ENCODE assay signal across 29 cellular contexts in the genomic region with DNA sequence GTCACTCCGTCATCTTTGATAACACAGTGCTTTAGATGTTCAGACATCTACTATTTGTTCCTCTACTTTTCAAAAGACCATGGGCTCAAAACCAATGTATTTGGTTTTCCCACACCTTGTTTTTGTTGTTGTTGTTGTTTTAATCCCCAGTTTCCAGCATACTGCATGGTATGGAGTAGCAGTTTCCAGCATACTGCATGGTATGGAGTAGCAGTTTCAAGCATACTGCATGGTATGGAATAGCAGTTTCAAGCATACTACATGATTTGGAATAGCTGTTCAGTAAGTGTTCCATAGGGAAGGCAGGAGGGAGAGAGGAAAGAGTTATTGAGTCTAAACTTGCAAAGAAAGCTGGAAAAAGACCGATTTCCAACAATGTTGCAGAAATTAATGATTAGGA.
DNase-seq lines count a peak whose midpoint lies in the region; ATAC-seq, FAIRE-seq and TF ChIP-seq lines count a peak whose summit lies in the region.
"Had no signal": no experiment of that assay in that cellular context is flagged by ENCODE, and none has a peak within 500 bp of the region (broad histone marks: within the 10 kb centered on the region; RNA-seq: fewer than 3 reads in every experiment).

No MANE protein-coding gene starts in this region.

- FAIRE-seq in GM12891 (lab: Jason Lieb, UNC) (peak; percentile 76), bronchial epithelial cell (lab: Jason Lieb, UNC) (peak; percentile 97)
- FAIRE-seq: GM18507, HepG2 had no signal

- no peak for TF ChIP-seq CTCF in HEK293 (tag by site-specific recombination; IDR thresholded peaks at IDR 0.05)
- TF ChIP-seq CTCF in bronchial epithelial cell (IDR thresholded peaks at IDR 0.05; ENCODE audit: insufficient read depth, low read length, severe bottlenecking) = no peak

- H3K9me3 Mint-ChIP-seq in naive thymus-derived CD4-positive, alpha-beta T cell = no peaks in the 10 kb centered on the region
- H3K9me3 Mint-ChIP-seq: CD4-positive, CD25-positive, alpha-beta regulatory T cell; H9 had no signal

- H3K27me3 Mint-ChIP-seq in naive thymus-derived CD4-positive, alpha-beta T cell = peaks cover 0 to 36% (median 5%) of the 10 kb centered on the region in 5 donors

- H3K27ac ChIP-seq in HEK293 (ENCODE audit: extremely low read depth, low read depth, low read length) = no peak overlapping the region
- H3K27ac ChIP-seq in naive thymus-derived CD4-positive, alpha-beta T cell (ENCODE audit: low read depth, low read length) = no peak overlapping the region
- H3K27ac ChIP-seq: BLaER1, RWPE1 had no signal

- H3K36me3 ChIP-seq in HEK293 (ENCODE audit: control insufficient read depth in 2 of 2, insufficient read depth in 1 of 2, low read length in 2 of 2) (no peaks in the 10 kb centered on the region), bronchial epithelial cell (ENCODE audit: control insufficient read depth, insufficient read depth, low read length) (no peaks in the 10 kb centered on the region)
- no peaks in the 10 kb centered on the region for H3K36me3 ChIP-seq in naive thymus-derived CD4-positive, alpha-beta T cell (ENCODE audit: control insufficient read depth in 2 of 3, insufficient read depth in 3 of 3, low read length in 3 of 3)
- H3K36me3 ChIP-seq: BLaER1 had no signal

- DNase-seq in GM12891 (ENCODE audit: insufficient read length, low spot score) (no peak), bronchial epithelial cell (ENCODE audit: low read depth) (peak; percentile 5), cardiac septum (ENCODE audit: low spot score) (no peak), SIG-M5 treated with dmso at 0.1 percent for 504 hours (lab: John Stamatoyannopoulos, UW; ENCODE audit: unreplicated experiment) (no peak)
- no peak for DNase-seq in naive thymus-derived CD4-positive, alpha-beta T cell
- DNase-seq in stimulated activated CD4-positive, alpha-beta T cell treated with anti-CD3 and anti-CD28 coated beads, Interleukin-15, amount 100 ng/mL, for 24 hours = no peak
- no peak for DNase-seq in stimulated activated CD4-positive, alpha-beta T cell treated with anti-CD3 and anti-CD28 coated beads, Interleukin-2, amount 100 ng/mL, for 24 hours
- DNase-seq: 8988T; CD4-positive, CD25-positive, alpha-beta regulatory T cell; DMS153; DND-41; H9; HFFc6; Kasumi-1; NCI-H1092 treated with DMSO at 0.1 percent for 48 hours; NCI-H1436; NCI-H187; NCI-H2081 treated with DMSO at 0.1 percent for 48 hours; NCI-H2171; NCI-H226; NCI-H510A; NCI-H69; SHP77 had no signal

- ATAC-seq in naive thymus-derived CD4-positive, alpha-beta T cell = peak; percentile 56
- ATAC-seq: HepG2, Panc1 had no signal

- peaks cover 1% of the 10 kb centered on the region for H3K27me3 ChIP-seq in bronchial epithelial cell (ENCODE audit: control insufficient read depth, insufficient read depth, low read length)
- H3K27me3 ChIP-seq in naive thymus-derived CD4-positive, alpha-beta T cell (ENCODE audit: control insufficient read depth in 2 of 2, insufficient read depth in 2 of 2, low read length in 2 of 2) = no peaks in the 10 kb centered on the region
- H3K27me3 ChIP-seq: BLaER1 had no signal

- TF ChIP-seq POLR2A in GM12891 (IDR thresholded peaks at IDR 0.05; ENCODE audit: low read depth, low read length) = no peak

- no peak overlapping the region for H3K4me3 Mint-ChIP-seq in naive thymus-derived CD4-positive, alpha-beta T cell
- H3K4me3 Mint-ChIP-seq: CD4-positive, CD25-positive, alpha-beta regulatory T cell; H9; HFFc6 had no signal

- CTCF ChIA-PET in HEK293 (lab: Yijun Ruan, JAX) = interaction anchor here (1.3 kb wide), 1 partner anchor 25 kb away, joined by 5 read pairs; no protein-coding TSS in a partner anchor
- CTCF ChIA-PET in naive thymus-derived CD4-positive, alpha-beta T cell (lab: Charles Lee) = no interaction called here

- intact Hi-C loops in naive thymus-derived CD4-positive, alpha-beta T cell (cut with micrococcal nuclease) = no loop called here
- intact Hi-C loops in cardiac septum (cut with DNase I) = no loop called here

- no peaks in the 10 kb centered on the region for H3K4me1 Mint-ChIP-seq in naive thymus-derived CD4-positive, alpha-beta T cell
- H3K4me1 Mint-ChIP-seq: CD4-positive, CD25-positive, alpha-beta regulatory T cell had no signal

- H3K27ac Mint-ChIP-seq in naive thymus-derived CD4-positive, alpha-beta T cell = no peak overlapping the region
- H3K27ac Mint-ChIP-seq: CD4-positive, CD25-positive, alpha-beta regulatory T cell; HFFc6 had no signal

- no peaks in the 10 kb centered on the region for H3K9me3 ChIP-seq in HEK293 (ENCODE audit: control insufficient read depth, insufficient read depth, low read depth, low read length)
- H3K9me3 ChIP-seq in naive thymus-derived CD4-positive, alpha-beta T cell (ENCODE audit: control insufficient read depth in 2 of 3, low read length in 3 of 3) = no peaks in the 10 kb centered on the region
- H3K9me3 ChIP-seq: BLaER1 had no signal

- H3K36me3 Mint-ChIP-seq in naive thymus-derived CD4-positive, alpha-beta T cell = no peaks in the 10 kb centered on the region
- H3K36me3 Mint-ChIP-seq: CD4-positive, CD25-positive, alpha-beta regulatory T cell had no signal

- no peaks in the 10 kb centered on the region for H3K4me1 ChIP-seq in HEK293 (ENCODE audit: control insufficient read depth, insufficient read depth, low read length)
- no peaks in the 10 kb centered on the region for H3K4me1 ChIP-seq in naive thymus-derived CD4-positive, alpha-beta T cell (ENCODE audit: control insufficient read depth in 2 of 2, insufficient read depth in 2 of 2, low read length in 2 of 2)

- POLR2A ChIA-PET in HEK293 (lab: Yijun Ruan, JAX) = no interaction called here
- POLR2A ChIA-PET in naive thymus-derived CD4-positive, alpha-beta T cell (lab: Charles Lee) = no interaction called here

- H3K4me3 ChIP-seq in HEK293 (ENCODE audit: low read depth, low read length) (no peak overlapping the region), bronchial epithelial cell (ENCODE audit: low read depth, low read length) (no peak overlapping the region)
- no peak overlapping the region for H3K4me3 ChIP-seq in naive thymus-derived CD4-positive, alpha-beta T cell (ENCODE audit: low read length)
- H3K4me3 ChIP-seq: BLaER1 had no signal

TF ChIP-seq in GM12891, 5 proteins besides CTCF, POLR2A, EP300 and RAD21:
- no peak for TF ChIP-seq POLR2AphosphoS5 (IDR thresholded peaks at IDR 0.05; ENCODE audit: low read depth, low read length)
- no peak for TF ChIP-seq PAX5 (IDR thresholded peaks at IDR 0.05; ENCODE audit: insufficient read depth, low read length, severe bottlenecking)
- TF ChIP-seq TAF1 (IDR thresholded peaks at IDR 0.05; ENCODE audit: low read depth, low read length) = no peak
- no peak for TF ChIP-seq POU2F2 (IDR thresholded peaks at IDR 0.05; ENCODE audit: low read depth, low read length)

TF ChIP-seq in HEK293, 187 proteins besides CTCF, POLR2A, EP300 and RAD21:
- TF ChIP-seq, protein P1, sequence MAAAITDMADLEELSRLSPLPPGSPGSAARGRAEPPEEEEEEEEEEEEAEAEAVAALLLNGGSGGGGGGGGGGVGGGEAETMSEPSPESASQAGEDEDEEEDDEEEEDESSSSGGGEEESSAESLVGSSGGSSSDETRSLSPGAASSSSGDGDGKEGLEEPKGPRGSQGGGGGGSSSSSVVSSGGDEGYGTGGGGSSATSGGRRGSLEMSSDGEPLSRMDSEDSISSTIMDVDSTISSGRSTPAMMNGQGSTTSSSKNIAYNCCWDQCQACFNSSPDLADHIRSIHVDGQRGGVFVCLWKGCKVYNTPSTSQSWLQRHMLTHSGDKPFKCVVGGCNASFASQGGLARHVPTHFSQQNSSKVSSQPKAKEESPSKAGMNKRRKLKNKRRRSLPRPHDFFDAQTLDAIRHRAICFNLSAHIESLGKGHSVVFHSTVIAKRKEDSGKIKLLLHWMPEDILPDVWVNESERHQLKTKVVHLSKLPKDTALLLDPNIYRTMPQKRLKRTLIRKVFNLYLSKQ (tag by site-specific recombination; IDR thresholded peaks at IDR 0.05; ENCODE audit: borderline replicate concordance) = no peak
- TF ChIP-seq, protein P2, sequence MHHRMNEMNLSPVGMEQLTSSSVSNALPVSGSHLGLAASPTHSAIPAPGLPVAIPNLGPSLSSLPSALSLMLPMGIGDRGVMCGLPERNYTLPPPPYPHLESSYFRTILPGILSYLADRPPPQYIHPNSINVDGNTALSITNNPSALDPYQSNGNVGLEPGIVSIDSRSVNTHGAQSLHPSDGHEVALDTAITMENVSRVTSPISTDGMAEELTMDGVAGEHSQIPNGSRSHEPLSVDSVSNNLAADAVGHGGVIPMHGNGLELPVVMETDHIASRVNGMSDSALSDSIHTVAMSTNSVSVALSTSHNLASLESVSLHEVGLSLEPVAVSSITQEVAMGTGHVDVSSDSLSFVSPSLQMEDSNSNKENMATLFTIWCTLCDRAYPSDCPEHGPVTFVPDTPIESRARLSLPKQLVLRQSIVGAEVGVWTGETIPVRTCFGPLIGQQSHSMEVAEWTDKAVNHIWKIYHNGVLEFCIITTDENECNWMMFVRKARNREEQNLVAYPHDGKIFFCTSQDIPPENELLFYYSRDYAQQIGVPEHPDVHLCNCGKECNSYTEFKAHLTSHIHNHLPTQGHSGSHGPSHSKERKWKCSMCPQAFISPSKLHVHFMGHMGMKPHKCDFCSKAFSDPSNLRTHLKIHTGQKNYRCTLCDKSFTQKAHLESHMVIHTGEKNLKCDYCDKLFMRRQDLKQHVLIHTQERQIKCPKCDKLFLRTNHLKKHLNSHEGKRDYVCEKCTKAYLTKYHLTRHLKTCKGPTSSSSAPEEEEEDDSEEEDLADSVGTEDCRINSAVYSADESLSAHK (tag by site-specific recombination; IDR thresholded peaks at IDR 0.05) = peak; percentile 96
- peak; percentile 81 for TF ChIP-seq ZNF600 (tag by site-specific recombination; IDR thresholded peaks at IDR 0.05)
TF ChIP-seq in HEK293: peak in this region for 2.
